Comparison of ENCODE assay signal across 15 cellular contexts in the genomic region with DNA sequence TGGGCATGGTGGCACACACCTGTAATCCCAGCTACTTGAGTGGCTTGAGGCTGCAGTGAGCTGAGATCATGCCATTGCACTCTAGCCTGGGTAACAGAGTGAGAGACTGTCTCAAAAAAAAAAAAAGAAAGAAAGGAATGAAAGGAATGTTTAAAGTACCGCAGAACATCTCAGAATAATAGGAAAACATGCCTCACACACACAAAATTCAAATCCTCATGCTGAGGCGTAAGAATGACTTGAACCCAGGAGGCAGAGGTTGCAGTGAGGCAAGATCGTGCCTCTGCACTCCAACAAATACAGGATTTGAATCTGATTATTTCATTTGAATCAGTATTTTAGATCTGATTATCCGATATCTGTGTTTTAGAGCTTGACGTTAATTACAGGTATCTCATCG.
"Had no signal": no experiment of that assay in that cellular context is flagged by ENCODE, and none has a peak within 500 bp of the region (broad histone marks: within the 10 kb centered on the region; RNA-seq: fewer than 3 reads in every experiment).

No MANE protein-coding gene starts in this region.

- DNase-seq: activated CD4-positive, alpha-beta T cell treated with anti-CD3 and anti-CD28 coated beads, Interleukin-2, amount 10 ng/mL, durations not matched to agents 24 days and 14 days; activated CD8-positive, alpha-beta T cell treated with anti-CD3 and anti-CD28 coated beads, Interleukin-2, amount 10 ng/mL, durations not matched to agents 7 days and 5 days; activated naive CD4-positive, alpha-beta T cell treated with Interleukin-2 at 50 U/mL for 16 hours; activated naive CD8-positive, alpha-beta T cell treated with anti-CD3 and anti-CD28 coated beads, Interleukin-2, amount 10 ng/mL, durations not matched to agents 7 days and 5 days; activated T-cell treated with anti-CD3 and anti-CD28 coated beads, Interleukin-2, amount 50 U/mL, for 24 hours; anterior cingulate cortex; dermis blood vessel endothelial cell; effector memory CD4-positive, alpha-beta T cell; stimulated activated CD4-positive, alpha-beta T cell treated with anti-CD3 and anti-CD28 coated beads, Interleukin-2, amount 100 ng/mL, for 24 hours; stimulated activated naive CD4-positive, alpha-beta T cell treated with Interleukin-2 at 50 U/mL for 16 hours; thyroid gland had no signal

- H3K4me3 ChIP-seq: breast epithelium, esophagus muscularis mucosa, lung, thyroid gland had no signal

- H3K27me3 ChIP-seq: breast epithelium, esophagus muscularis mucosa, thyroid gland had no signal

- H3K36me3 ChIP-seq: breast epithelium, thyroid gland had no signal

- ATAC-seq: activated CD8-positive, alpha-beta T cell treated with anti-CD3 and anti-CD28 coated beads, Interleukin-2, amount 10 ng/mL, durations not matched to agents 7 days and 5 days; left lobe of liver had no signal

- H3K27ac ChIP-seq: breast epithelium, esophagus muscularis mucosa, thyroid gland had no signal
